In genomic region chr18:59842947-59843346, GRCh38 we compare ENCODE assay signal across 22 cellular contexts.
"Had no signal": no experiment of that assay in that cellular context is flagged by ENCODE, and none has a peak within 500 bp of the region (broad histone marks: within the 10 kb centered on the region; RNA-seq: fewer than 3 reads in every experiment).

No MANE protein-coding gene starts in this region.

- H3K27me3 Mint-ChIP-seq: stimulated activated memory B cell treated with anti-CD40 and anti-IgM and Interleukin-4, amounts not matched to agents 10 μg/mL and 1 μg/mL and 100 μg/mL, for 72 hours had no signal

- FAIRE-seq: endometrium, kidney had no signal

- H3K36me3 ChIP-seq: neutrophil, right lobe of liver, tibial nerve, upper lobe of right lung, vagina had no signal

- H3K4me2 ChIP-seq: hepatocyte had no signal

- ATAC-seq: left colon; left ventricle myocardium superior; mucosa of descending colon; naive thymus-derived CD8-positive, alpha-beta T cell; psoas muscle; right lobe of liver; stimulated activated memory B cell treated with anti-CD40 and anti-IgM and Interleukin-4, amounts not matched to agents 10 μg/mL and 1 μg/mL and 100 μg/mL, for 72 hours; upper lobe of right lung had no signal

- H3K4me1 ChIP-seq: psoas muscle, right lobe of liver, testis, tibial nerve, upper lobe of right lung had no signal

- H3K36me3 Mint-ChIP-seq: naive thymus-derived CD8-positive, alpha-beta T cell; stimulated activated memory B cell treated with anti-CD40 and anti-IgM and Interleukin-4, amounts not matched to agents 10 μg/mL and 1 μg/mL and 100 μg/mL, for 72 hours had no signal

- H3K4me3 Mint-ChIP-seq: naive thymus-derived CD8-positive, alpha-beta T cell; stimulated activated memory B cell treated with anti-CD40 and anti-IgM and Interleukin-4, amounts not matched to agents 10 μg/mL and 1 μg/mL and 100 μg/mL, for 72 hours; stimulated activated naive CD8-positive, alpha-beta T cell treated with anti-CD3 and anti-CD28 coated beads, Interleukin-15, Interleukin-2, amounts not matched to agents 100 ng/mL and 50 ng/mL, for 24 hours had no signal

- H2AFZ ChIP-seq: hepatocyte had no signal

- H3K27me3 ChIP-seq: hepatocyte, neutrophil, right lobe of liver, testis, tibial nerve, upper lobe of right lung, vagina had no signal

- H3K79me2 ChIP-seq: hepatocyte had no signal

- H3K9me3 ChIP-seq: mucosa of descending colon, neutrophil, psoas muscle, right lobe of liver, testis, tibial nerve, upper lobe of right lung, vagina had no signal

- DNase-seq: effector memory CD4-positive, alpha-beta T cell; foreskin melanocyte; head of caudate nucleus; kidney; left colon; left ventricle myocardium superior; mucosa of descending colon; naive thymus-derived CD8-positive, alpha-beta T cell; psoas muscle; retina; right lobe of liver; stimulated activated CD4-positive, alpha-beta T cell treated with anti-CD3 and anti-CD28 coated beads, Interleukin-4, amount 100 ng/mL, for 1 hour; testis; upper lobe of right lung had no signal

- H3K4me3 ChIP-seq: hepatocyte, mucosa of descending colon, psoas muscle, right lobe of liver, testis, tibial nerve, upper lobe of right lung, vagina had no signal

- H3K27ac Mint-ChIP-seq: naive thymus-derived CD8-positive, alpha-beta T cell; stimulated activated memory B cell treated with anti-CD40 and anti-IgM and Interleukin-4, amounts not matched to agents 10 μg/mL and 1 μg/mL and 100 μg/mL, for 72 hours; stimulated activated naive CD8-positive, alpha-beta T cell treated with anti-CD3 and anti-CD28 coated beads, Interleukin-15, Interleukin-2, amounts not matched to agents 100 ng/mL and 50 ng/mL, for 24 hours had no signal

- H3K9me3 Mint-ChIP-seq: naive thymus-derived CD8-positive, alpha-beta T cell; stimulated activated memory B cell treated with anti-CD40 and anti-IgM and Interleukin-4, amounts not matched to agents 10 μg/mL and 1 μg/mL and 100 μg/mL, for 72 hours; stimulated activated naive CD8-positive, alpha-beta T cell treated with anti-CD3 and anti-CD28 coated beads, Interleukin-15, Interleukin-2, amounts not matched to agents 100 ng/mL and 50 ng/mL, for 24 hours had no signal

- H3K27ac ChIP-seq: epithelial cell of prostate, hepatocyte, neutrophil, psoas muscle, right lobe of liver, testis, tibial nerve, upper lobe of right lung, vagina had no signal
